ENCODE assay signal across 9 cellular contexts in genomic region chr5:102971693-102972293, GRCh38.
A peak's percentile ranks its signal among the peaks of the same experiment; 100 is the strongest.
DNase-seq lines count a peak whose midpoint lies in the region; ATAC-seq and TF ChIP-seq lines count a peak whose summit lies in the region.
"Had no signal": no experiment of that assay in that cellular context is flagged by ENCODE, and none has a peak within 500 bp of the region (broad histone marks: within the 10 kb centered on the region; RNA-seq: fewer than 3 reads in every experiment).

No MANE protein-coding gene starts in this region.

- TF ChIP-seq CTCF in HCT116 (IDR thresholded peaks at IDR 0.05 in 2 of 3, conservative IDR thresholded peaks at IDR 0.05 in 1 of 3; ENCODE audit: borderline replicate concordance in 1 of 3, insufficient read depth in 1 of 3, low read depth in 2 of 3, low read length in 2 of 3) (peak; percentile 52 to 63 (median 59); a peak in 5 of 6 replicates), tibial artery (IDR thresholded peaks at IDR 0.05) (peak; percentile 66 to 67)

- H3K27ac ChIP-seq in HCT116 (ENCODE audit: low read depth, low read length) (peak overlapping the region; percentile 42; the same call in 1 of the 2 replicates), tibial artery (no peak overlapping the region)
- H3K27ac ChIP-seq: SJCRH30 had no signal

- no TSS peak for BruUV-seq in HCT116 (replicated peaks; lab: Mats Ljungman, UMichigan)

- DNase-seq in GM03348 (ENCODE audit: low spot score): peak; percentile 66
- peak; percentile 26 for DNase-seq in HCT116 (ENCODE audit: low read depth, low spot score)
- DNase-seq in SK-N-DZ (ENCODE audit: low spot score): peak; percentile 7
- DNase-seq in glomerular visceral epithelial cell (ENCODE audit: extremely low spot score): peak; percentile 43
- DNase-seq in tibial artery: no peak
- DNase-seq in activated naive CD4-positive, alpha-beta T cell treated with Interleukin-2 at 50 U/mL for 16 hours: no peak

- CTCF ChIA-PET in HCT116 (lab: Charles Lee): interaction anchor here (1.0 to 3.3 kb wide), 3 partner anchors 191 to 290 kb away, joined by 3 to 22 read pairs (median 6); no protein-coding TSS in a partner anchor

- no peak for TF ChIP-seq POLR2A in HCT116 (IDR thresholded peaks at IDR 0.05; ENCODE audit: borderline replicate concordance, extremely low read depth, insufficient read depth, insufficient read length)

- H3K9ac ChIP-seq in HCT116 (ENCODE audit: low read length): no peak overlapping the region

- H3K36me3 ChIP-seq in HCT116 (ENCODE audit: control insufficient read depth in 1 of 2, insufficient read depth in 2 of 2, low read length in 2 of 2): peaks cover 2 to 6% of the 10 kb centered on the region in 2 experiments; a peak in 2 of 4 replicates
- peaks cover 0 to 5% (median 4%) of the 10 kb centered on the region in 3 donors for H3K36me3 ChIP-seq in tibial artery

- ATAC-seq in HCT116 (peak; percentile 84), GM18907 (IDR thresholded peaks at IDR 0.05; ENCODE audit: unreplicated experiment) (no peak), HG03521 (IDR thresholded peaks at IDR 0.05; ENCODE audit: unreplicated experiment) (no peak)

- H3K79me2 ChIP-seq in HCT116 (ENCODE audit: insufficient read depth, low read length): no peaks in the 10 kb centered on the region

- peaks cover 0 to 5% of the 10 kb centered on the region in 2 experiments; a peak in 1 of 4 replicates for H3K4me1 ChIP-seq in HCT116 (ENCODE audit: control insufficient read depth in 1 of 2, insufficient read depth in 2 of 2, low read length in 2 of 2)
- peaks cover 0 to 22% (median 13%) of the 10 kb centered on the region in 4 donors for H3K4me1 ChIP-seq in tibial artery

- no peaks in the 10 kb centered on the region for H3K9me2 ChIP-seq in HCT116 (ENCODE audit: insufficient read depth)

- H3K9me3 ChIP-seq in HCT116 (ENCODE audit: control insufficient read depth in 1 of 2, insufficient read depth in 1 of 2, low read depth in 1 of 2, low read length in 2 of 2) (no peaks in the 10 kb centered on the region), tibial artery (no peaks in the 10 kb centered on the region)
- H3K9me3 ChIP-seq: SJCRH30 had no signal

- H3K4me3 ChIP-seq in HCT116 (replicated peaks in 1 of 2; ENCODE audit: low read depth in 1 of 2, low read length in 2 of 2) (no peak overlapping the region), tibial artery (no peak overlapping the region)
- H3K4me3 ChIP-seq: SJCRH30 had no signal

- intact Hi-C loops in HCT116 (cut with micrococcal nuclease): loop anchor here (2.0 to 5.0 kb wide), 4 partner anchors 166 to 389 kb away; no protein-coding TSS in a partner anchor
- intact Hi-C loops in tibial artery (cut with DNase I; ENCODE audit: low total_unique reads): loop anchor here (10.0 kb wide), 1 partner anchor 287 kb away; no protein-coding TSS in a partner anchor

- peak; percentile 81 for TF ChIP-seq RAD21 in HCT116 (IDR thresholded peaks at IDR 0.05; ENCODE audit: low read depth)

- no peak overlapping the region for H2AFZ ChIP-seq in HCT116 (ENCODE audit: low read depth, low read length, poor library complexity, severe bottlenecking)

- H4K20me1 ChIP-seq in HCT116 (ENCODE audit: insufficient read depth): no peaks in the 10 kb centered on the region

- no peak overlapping the region for H3K4me2 ChIP-seq in HCT116 (ENCODE audit: low read length)

- H3K27me3 ChIP-seq in HCT116 (ENCODE audit: insufficient read depth, low read length) (no peaks in the 10 kb centered on the region), tibial artery (no peaks in the 10 kb centered on the region)
- H3K27me3 ChIP-seq: SJCRH30 had no signal

- RAD21 ChIA-PET in HCT116 (lab: Charles Lee; ENCODE audit: low non-redundant PET in 1 of 2, low total read pairs in 2 of 2, uncharacterized antibody in 2 of 2, unreplicated experiment in 2 of 2): interaction anchor here (1.1 to 1.2 kb wide), 2 partner anchors 290 kb away, joined by 3 to 4 read pairs; no protein-coding TSS in a partner anchor

- POLR2A ChIA-PET in HCT116 (lab: Charles Lee): no interaction called here

TF ChIP-seq in HCT116, 20 proteins besides CTCF, POLR2A, EP300 and RAD21:
- TF ChIP-seq SRF (IDR thresholded peaks at IDR 0.05; ENCODE audit: low read depth): no peak
- TF ChIP-seq ZFX (IDR thresholded peaks at IDR 0.05): no peak
- no peak for TF ChIP-seq REST (IDR thresholded peaks at IDR 0.05; ENCODE audit: low read depth)
- TF ChIP-seq TCF7L2 (IDR thresholded peaks at IDR 0.05; ENCODE audit: borderline replicate concordance, extremely low read depth, insufficient read depth, insufficient read length): no peak
- no peak for TF ChIP-seq CEBPB (IDR thresholded peaks at IDR 0.05; ENCODE audit: low read depth)
- no peak for TF ChIP-seq CBX3 (IDR thresholded peaks at IDR 0.05; ENCODE audit: low read depth)
- no peak for TF ChIP-seq EZH2 (IDR thresholded peaks at IDR 0.05)
- no peak for TF ChIP-seq ELF1 (IDR thresholded peaks at IDR 0.05; ENCODE audit: borderline replicate concordance, low read depth)
- no peak for TF ChIP-seq JUND (IDR thresholded peaks at IDR 0.05)
- TF ChIP-seq SIN3A (IDR thresholded peaks at IDR 0.05; ENCODE audit: low read depth): no peak
- no peak for TF ChIP-seq FOSL1 (IDR thresholded peaks at IDR 0.05; ENCODE audit: low read depth)
- TF ChIP-seq SP1 (IDR thresholded peaks at IDR 0.05; ENCODE audit: low read depth): no peak
- TF ChIP-seq EZH2phosphoT487 (IDR thresholded peaks at IDR 0.05; ENCODE audit: borderline replicate concordance): no peak
- TF ChIP-seq ATF3 (IDR thresholded peaks at IDR 0.05): no peak
- no peak for TF ChIP-seq ZNF274 (IDR thresholded peaks at IDR 0.05; ENCODE audit: low read depth, low read length)
- TF ChIP-seq ZBTB33 (IDR thresholded peaks at IDR 0.05; ENCODE audit: extremely low read depth, insufficient replicate concordance, low read length): no peak
- TF ChIP-seq POLR2AphosphoS5 (IDR thresholded peaks at IDR 0.05; ENCODE audit: low read depth, low read length): no peak
- no peak for TF ChIP-seq MAX (IDR thresholded peaks at IDR 0.05)
- TF ChIP-seq YY1 (IDR thresholded peaks at IDR 0.05; ENCODE audit: extremely low read depth, insufficient replicate concordance, low read depth, low read length): no peak

Comparison
In these comparisons a context has a peak if more than half of its experiments do, and no peak if none do; other contexts are left out.
1. DNase-seq: peak in GM03348 (single experiment), HCT116 (single experiment), SK-N-DZ (single experiment) and glomerular visceral epithelial cell (single experiment); none in tibial artery (0 of 2) and activated naive CD4-positive, alpha-beta T cell treated with Interleukin-2 at 50 U/mL for 16 hours (single experiment).